ENCODE assay signal across 8 cellular contexts in genomic region chr17:45431531-45432404, GRCh38. TPM values are rescaled to one million over a fixed set of nuclear protein-coding genes. Genes with fewer than 3 reads are reported as not detected.
DNase-seq lines count a peak whose midpoint lies in the region; ATAC-seq, FAIRE-seq and TF ChIP-seq lines count a peak whose summit lies in the region.

No MANE protein-coding gene starts in this region.

- WGBS in pancreas, 2 donors = 0% methylated on average over 47 to 64 of the region's 64 CpGs

- H3K36me3 ChIP-seq in SJCRH30 (no peaks in the 10 kb centered on the region), pancreas (peaks cover 0 to 1% (median 0%) of the 10 kb centered on the region in 3 donors), uterus (no peaks in the 10 kb centered on the region)

- peak; percentile 61 for DNase-seq in CD1c-positive myeloid dendritic cell (ENCODE audit: extremely low spot score)
- peak; percentile 87 for DNase-seq in KBM-7
- peak; percentile 51 to 63 for DNase-seq in SJCRH30
- peak; percentile 60 for DNase-seq in activated gamma-delta T cell (lab: John Stamatoyannopoulos, UW)
- peak; percentile 89 for DNase-seq in germinal center (ENCODE audit: low spot score)
- peak; percentile 60 to 84 (median 78) for DNase-seq in pancreas
- DNase-seq in uterus = peak; percentile 38 to 45

- H3K27ac ChIP-seq in SJCRH30 (no peak overlapping the region), pancreas (peak overlapping the region in 2 of 4 donors; percentile 19 to 70), uterus (peak overlapping the region; percentile 57 to 65)

- intact Hi-C loops in pancreas (cut with DNase I) = no loop called here
- intact Hi-C loops in uterus (cut with DNase I; ENCODE audit: low total_unique reads) = no loop called here

- peak overlapping the region; percentile 58 for H3K4me3 ChIP-seq in SJCRH30
- peak overlapping the region; percentile 15 to 48 (median 28) for H3K4me3 ChIP-seq in pancreas
- H3K4me3 ChIP-seq in uterus = peak overlapping the region; percentile 22 to 24

- in situ Hi-C loops in KBM-7 (cut with MboI; ENCODE audit: low pct_unique_long_range_greater_than_20kb, low sequenced_read_pairs) = no loop called here

- no peaks in the 10 kb centered on the region for H3K27me3 ChIP-seq in SJCRH30
- H3K27me3 ChIP-seq in pancreas = peaks cover 0 to 5% (median 0%) of the 10 kb centered on the region in 4 donors
- H3K27me3 ChIP-seq in uterus = peaks cover 11 to 23% of the 10 kb centered on the region in 2 donors

- FAIRE-seq in pancreas (lab: Jason Lieb, UNC) = no peak

- ATAC-seq in GM19452 (IDR thresholded peaks at IDR 0.05; ENCODE audit: unreplicated experiment) (peak; percentile 47), pancreas (peak; percentile 57 to 77 (median 72))

- H3K4me1 ChIP-seq in SJCRH30 = no peaks in the 10 kb centered on the region
- H3K4me1 ChIP-seq in pancreas = peaks cover 3 to 15% (median 4%) of the 10 kb centered on the region in 3 donors
- peaks cover 0 to 32% of the 10 kb centered on the region in 2 donors for H3K4me1 ChIP-seq in uterus

- TF ChIP-seq CTCF in pancreas (IDR thresholded peaks at IDR 0.05) (no peak), uterus (IDR thresholded peaks at IDR 0.05) (no peak)

- no peaks in the 10 kb centered on the region for H3K9me3 ChIP-seq in SJCRH30 (replicated peaks)
- H3K9me3 ChIP-seq in pancreas = no peaks in the 10 kb centered on the region
- H3K9me3 ChIP-seq in uterus = no peaks in the 10 kb centered on the region

- peak in 1 of 2 donors; percentile 28 for TF ChIP-seq POLR2A in uterus (IDR thresholded peaks at IDR 0.05)

RNA-seq across cellular contexts. Expression of gene ARHGAP27, which starts 0.9 kb away (rescaled TPM):
- total RNA-seq in SJCRH30 (2014; rRNA removed; shearing (Covaris generic)) = 1.2 and 2.2 TPM in 2 replicates
- total RNA-seq in pancreas (10 to 100 TPM in 1 of 6 donors, 1 to 10 TPM in 5; 3.1 to 17.3 (median 6.1) TPM), uterus (10 to 100 TPM in 3 of 4 donors, 1 to 10 TPM in 1; 9.4 to 36.6 (median 16.0) TPM)
- polyA plus RNA-seq in pancreas = 10 to 100 TPM; 16.9 to 22.4 TPM

RNA-seq across cellular contexts. Expression of gene PLEKHM1, which starts 58.8 kb away (rescaled TPM):
- total RNA-seq in SJCRH30 (2014; rRNA removed; shearing (Covaris generic)) = 15.4 and 17.0 TPM in 2 replicates
- total RNA-seq in pancreas (10 to 100 TPM; 15.5 to 30.7 (median 16.5) TPM), uterus (100 to 1,000 TPM in 1 of 4 donors, 10 to 100 TPM in 2, 1 to 10 TPM in 1; 6.9 to 107 (median 33.0) TPM)
- 10 to 100 TPM; 13.3 to 14.6 TPM for polyA plus RNA-seq in pancreas
